ENCODE assay signal across 10 cellular contexts in the genomic region with DNA sequence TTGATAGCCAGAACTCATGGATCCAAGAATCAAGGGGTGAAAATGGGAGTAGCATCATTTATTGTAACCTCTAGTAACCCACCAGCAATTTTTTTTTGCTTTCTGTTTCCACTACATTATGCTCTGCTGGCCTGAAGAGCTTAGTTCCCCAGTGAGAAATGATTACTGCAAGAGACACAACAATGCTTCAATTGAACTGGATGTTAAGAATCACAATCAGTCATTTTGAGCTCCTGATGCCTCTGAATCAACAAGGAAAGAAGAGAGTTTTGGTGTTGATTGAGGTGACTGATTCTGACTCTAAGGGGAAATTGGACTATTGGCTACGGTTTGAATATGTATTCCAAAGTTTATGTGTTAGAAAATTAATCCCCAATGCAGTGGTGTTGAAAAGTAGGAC.
DNase-seq lines count a peak whose midpoint lies in the region; ATAC-seq and TF ChIP-seq lines count a peak whose summit lies in the region.
"Had no signal": no experiment of that assay in that cellular context is flagged by ENCODE, and none has a peak within 500 bp of the region (broad histone marks: within the 10 kb centered on the region; RNA-seq: fewer than 3 reads in every experiment).

No MANE protein-coding gene starts in this region.

- H3K4me3 ChIP-seq in OCI-LY3 (ENCODE audit: low read length), result no peak overlapping the region
- no peak overlapping the region for H3K4me3 ChIP-seq in osteoblast (ENCODE audit: insufficient read depth, low read length)
- H3K4me3 ChIP-seq: GM23248 had no signal

- no peak overlapping the region for H3K4me2 ChIP-seq in OCI-LY3 (ENCODE audit: low read length)
- no peak overlapping the region for H3K4me2 ChIP-seq in osteoblast (ENCODE audit: insufficient read depth, low read length)

- H2AFZ ChIP-seq in OCI-LY3 (ENCODE audit: low read depth, low read length) (peak overlapping the region; percentile 36; the same call in 1 of the 2 replicates), osteoblast (ENCODE audit: low read length) (no peak overlapping the region)
- H2AFZ ChIP-seq: GM23248 had no signal

- H3K4me1 ChIP-seq in OCI-LY3 (ENCODE audit: low read length) (no peaks in the 10 kb centered on the region), osteoblast (ENCODE audit: insufficient read depth, low read length) (no peaks in the 10 kb centered on the region)

- ATAC-seq in HG02885 (IDR thresholded peaks at IDR 0.05; ENCODE audit: poor library complexity, unreplicated experiment), result no peak

- no peaks in the 10 kb centered on the region for H3K27me3 ChIP-seq in OCI-LY3 (ENCODE audit: low read depth, low read length)
- H3K27me3 ChIP-seq in osteoblast (ENCODE audit: insufficient read depth, low read length), result no peaks in the 10 kb centered on the region

- peak; percentile 16 for DNase-seq in Ammon's horn (ENCODE audit: low spot score)
- peak; percentile 61 for DNase-seq in globus pallidus (ENCODE audit: low spot score)
- DNase-seq in putamen (ENCODE audit: low spot score), result peak; percentile 34
- no peak for DNase-seq in osteoblast (ENCODE audit: insufficient read length, low spot score, missing footprints)
- no peak for DNase-seq in NCI-H345 treated with DMSO at 0.1 percent for 48 hours (lab: John Stamatoyannopoulos, UW; ENCODE audit: unreplicated experiment)
- DNase-seq: CD8-positive, alpha-beta memory T cell; GM23248; H7 had no signal

- H4K20me1 ChIP-seq in OCI-LY3 (ENCODE audit: insufficient read depth, low read length) (no peaks in the 10 kb centered on the region), osteoblast (ENCODE audit: insufficient read depth, low read length) (no peaks in the 10 kb centered on the region)

- H3K79me2 ChIP-seq in OCI-LY3 (ENCODE audit: low read length), result no peaks in the 10 kb centered on the region
- no peaks in the 10 kb centered on the region for H3K79me2 ChIP-seq in osteoblast (ENCODE audit: insufficient read depth, low read length)

- no peaks in the 10 kb centered on the region for H3K36me3 ChIP-seq in OCI-LY3 (replicated peaks; ENCODE audit: low read depth, low read length)
- no peaks in the 10 kb centered on the region for H3K36me3 ChIP-seq in osteoblast (ENCODE audit: insufficient read depth, low read length)

- H3K27ac ChIP-seq in OCI-LY3 (ENCODE audit: low read length), result no peak overlapping the region
- no peak overlapping the region for H3K27ac ChIP-seq in osteoblast (ENCODE audit: low read depth, low read length)
- H3K27ac ChIP-seq: GM23248 had no signal

- TF ChIP-seq CTCF in OCI-LY3 (IDR thresholded peaks at IDR 0.05; ENCODE audit: low read depth, low read length) (no peak), osteoblast (IDR thresholded peaks at IDR 0.05; ENCODE audit: extremely low read depth, low read depth, low read length) (no peak)

- no peak overlapping the region for H3K9ac ChIP-seq in OCI-LY3 (ENCODE audit: low read length)
- H3K9ac ChIP-seq: GM23248 had no signal

- H3K9me3 ChIP-seq in OCI-LY3 (ENCODE audit: insufficient read depth, low read length) (no peaks in the 10 kb centered on the region), osteoblast (ENCODE audit: low read depth, low read length) (no peaks in the 10 kb centered on the region)

Comparison
In these comparisons a context has a peak if more than half of its experiments do, and no peak if none do; other contexts are left out.
1. DNase-seq: peak in Ammon's horn (single experiment), globus pallidus (single experiment) and putamen (single experiment); none in osteoblast (single experiment) and NCI-H345 treated with DMSO at 0.1 percent for 48 hours (single experiment).